Comparison of ENCODE assay signal across 8 cellular contexts in the genomic region with DNA sequence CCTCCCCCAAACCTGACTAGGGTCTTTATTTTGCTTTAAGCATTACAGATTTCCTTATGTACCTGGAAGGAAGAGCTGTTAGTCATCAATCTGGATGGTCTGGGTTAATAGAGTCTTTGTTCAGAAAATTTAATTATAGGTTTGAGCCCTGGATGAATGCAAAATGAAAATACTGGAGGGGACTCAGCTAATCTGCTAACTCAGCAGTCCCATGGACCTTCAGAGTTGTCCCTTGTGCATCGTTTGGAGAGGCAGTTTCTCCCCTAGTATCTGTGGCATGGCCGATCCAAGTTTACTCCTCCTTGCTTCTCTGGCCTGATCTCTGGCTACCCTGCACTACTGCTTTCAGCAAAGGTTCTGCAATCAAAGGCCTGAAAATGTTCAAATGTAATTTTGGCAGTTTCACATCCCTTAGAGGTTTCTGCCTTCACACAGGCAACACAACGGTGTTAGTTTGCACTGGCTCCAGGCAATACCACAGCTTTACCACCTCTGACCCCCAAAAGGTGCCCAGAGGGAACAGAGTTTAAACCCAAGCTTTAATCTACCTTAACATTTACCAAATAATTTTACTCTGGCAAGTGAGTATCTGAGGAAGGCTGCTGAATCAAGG.
A peak's percentile ranks its signal among the peaks of the same experiment; 100 is the strongest.
DNase-seq lines count a peak whose midpoint lies in the region; ATAC-seq and TF ChIP-seq lines count a peak whose summit lies in the region.

No MANE protein-coding gene starts in this region.

- TF ChIP-seq POLR2A in esophagus squamous epithelium (IDR thresholded peaks at IDR 0.05) = no peak

- peaks cover 0 to 2% (median 0%) of the 10 kb centered on the region in 3 donors for H3K27me3 Mint-ChIP-seq in CD14-positive monocyte (ENCODE audit: low read depth in 3 of 3)
- H3K27me3 Mint-ChIP-seq in GM23338 (ENCODE audit: insufficient read depth, low read depth, poor library complexity) = no peaks in the 10 kb centered on the region

- H3K36me3 ChIP-seq in esophagus squamous epithelium (no peaks in the 10 kb centered on the region), A673 (ENCODE audit: insufficient read depth, low read length, poor library complexity, severe bottlenecking) (no peaks in the 10 kb centered on the region), GM23338 (ENCODE audit: insufficient read depth) (no peaks in the 10 kb centered on the region)

- 44 to 48% methylated on average over 3 of the region's 3 CpGs for WGBS in esophagus squamous epithelium, 2 donors

- POLR2A ChIA-PET in A673 (lab: Charles Lee; ENCODE audit: low non-redundant PET) = no interaction called here

- H4K20me1 ChIP-seq in GM23338 (replicated peaks; ENCODE audit: insufficient read depth) = no peaks in the 10 kb centered on the region

- H3K4me1 ChIP-seq in esophagus squamous epithelium = peaks cover 23 to 90% (median 27%) of the 10 kb centered on the region in 3 donors
- peaks cover 8% of the 10 kb centered on the region for H3K4me1 ChIP-seq in A673 (ENCODE audit: insufficient read depth, low read length, poor library complexity, severe bottlenecking)
- no peaks in the 10 kb centered on the region for H3K4me1 ChIP-seq in GM23338 (ENCODE audit: insufficient read depth)

- intact Hi-C loops in CD14-positive monocyte (cut with micrococcal nuclease) (loop anchor here in 1 of 2 donors (5.0 kb wide), 1 partner anchor 34 kb away; no protein-coding TSS in a partner anchor), esophagus squamous epithelium (cut with DNase I) (no loop called here), A673 (cut with micrococcal nuclease; ENCODE audit: unreplicated experiment) (no loop called here)

- TF ChIP-seq CTCF in CD14-positive monocyte (IDR thresholded peaks at IDR 0.05) = no peak
- TF ChIP-seq CTCF in esophagus squamous epithelium (IDR thresholded peaks at IDR 0.05) = no peak
- no peak for TF ChIP-seq CTCF in A673 (conservative IDR thresholded peaks at IDR 0.05; ENCODE audit: low read depth, low read length)
- TF ChIP-seq CTCF in GM23338 (conservative IDR thresholded peaks at IDR 0.05; ENCODE audit: low read depth in 2 of 2) = no peak

- peaks cover 0 to 3% (median 0%) of the 10 kb centered on the region in 7 donors for H3K9me3 Mint-ChIP-seq in CD14-positive monocyte
- H3K9me3 Mint-ChIP-seq in GM23338 = no peaks in the 10 kb centered on the region

- DNase-seq in CD14-positive monocyte (ENCODE audit: low spot score) (no peak), esophagus squamous epithelium (lab: John Stamatoyannopoulos, UW) (no peak), AML-193 (lab: John Stamatoyannopoulos, UW) (no peak), NCI-H2107 (lab: John Stamatoyannopoulos, UW) (no peak), A673 (ENCODE audit: low spot score) (no peak), GM23338 (ENCODE audit: low spot score) (no peak)

- H3K4me1 Mint-ChIP-seq in CD14-positive monocyte (peaks cover 60% of the 10 kb centered on the region), GM23338 (peaks cover 22% of the 10 kb centered on the region)

- no TSS peak for BruUV-seq in A673 (replicated peaks; lab: Mats Ljungman, UMichigan)

- H3K4me3 ChIP-seq in esophagus squamous epithelium = no peak overlapping the region
- no peak overlapping the region for H3K4me3 ChIP-seq in A673 (ENCODE audit: low read depth, low read length, poor library complexity, severe bottlenecking)
- no peak overlapping the region for H3K4me3 ChIP-seq in GM23338

- H3K36me3 Mint-ChIP-seq in CD14-positive monocyte = peaks cover 11 to 25% of the 10 kb centered on the region in 2 donors
- no peaks in the 10 kb centered on the region for H3K36me3 Mint-ChIP-seq in GM23338 (ENCODE audit: low read depth)

- no peaks in the 10 kb centered on the region for H3K9me3 ChIP-seq in esophagus squamous epithelium
- H3K9me3 ChIP-seq in A673 (ENCODE audit: low read depth, low read length, poor library complexity, severe bottlenecking) = no peaks in the 10 kb centered on the region

- no peak overlapping the region for H3K4me2 ChIP-seq in GM23338

- no peaks in the 10 kb centered on the region for H3K79me2 ChIP-seq in GM23338 (replicated peaks; ENCODE audit: insufficient read depth)

- H3K4me3 Mint-ChIP-seq in CD14-positive monocyte = no peak overlapping the region
- H3K4me3 Mint-ChIP-seq in GM23338 = no peak overlapping the region

- H3K27me3 ChIP-seq in esophagus squamous epithelium (no peaks in the 10 kb centered on the region), A673 (replicated peaks; ENCODE audit: insufficient read depth, low read depth, low read length, poor library complexity) (no peaks in the 10 kb centered on the region), GM23338 (ENCODE audit: insufficient read depth) (no peaks in the 10 kb centered on the region)

- ATAC-seq in GM19468 (IDR thresholded peaks at IDR 0.05; ENCODE audit: extremely low read depth, unreplicated experiment) (peak; percentile 66), HG03460 (IDR thresholded peaks at IDR 0.05; ENCODE audit: unreplicated experiment) (peak; percentile 91), GM23338 (no peak)

- peak overlapping the region; percentile 66 to 91 (median 86) for H3K27ac Mint-ChIP-seq in CD14-positive monocyte
- H3K27ac Mint-ChIP-seq in GM23338 = no peak overlapping the region

- CTCF ChIA-PET in A673 (lab: Charles Lee) = no interaction called here

- H3K27ac ChIP-seq in esophagus squamous epithelium (peak overlapping the region in 3 of 4 donors; percentile 30 to 78 (median 77)), A673 (ENCODE audit: low read depth, low read length, poor library complexity, severe bottlenecking) (no peak overlapping the region), GM23338 (ENCODE audit: low read depth) (no peak overlapping the region)

- H2AFZ ChIP-seq in GM23338 = no peak overlapping the region

- H3F3A ChIP-seq in GM23338 (replicated peaks; ENCODE audit: low read depth) = no peaks in the 10 kb centered on the region

- H3K9me2 ChIP-seq in GM23338 (ENCODE audit: insufficient read depth) = peaks cover 4% of the 10 kb centered on the region; the same call in 1 of the 2 replicates

TF ChIP-seq in GM23338, 12 proteins besides CTCF, POLR2A, EP300 and RAD21 (continues in another document):
- TF ChIP-seq, protein P1, sequence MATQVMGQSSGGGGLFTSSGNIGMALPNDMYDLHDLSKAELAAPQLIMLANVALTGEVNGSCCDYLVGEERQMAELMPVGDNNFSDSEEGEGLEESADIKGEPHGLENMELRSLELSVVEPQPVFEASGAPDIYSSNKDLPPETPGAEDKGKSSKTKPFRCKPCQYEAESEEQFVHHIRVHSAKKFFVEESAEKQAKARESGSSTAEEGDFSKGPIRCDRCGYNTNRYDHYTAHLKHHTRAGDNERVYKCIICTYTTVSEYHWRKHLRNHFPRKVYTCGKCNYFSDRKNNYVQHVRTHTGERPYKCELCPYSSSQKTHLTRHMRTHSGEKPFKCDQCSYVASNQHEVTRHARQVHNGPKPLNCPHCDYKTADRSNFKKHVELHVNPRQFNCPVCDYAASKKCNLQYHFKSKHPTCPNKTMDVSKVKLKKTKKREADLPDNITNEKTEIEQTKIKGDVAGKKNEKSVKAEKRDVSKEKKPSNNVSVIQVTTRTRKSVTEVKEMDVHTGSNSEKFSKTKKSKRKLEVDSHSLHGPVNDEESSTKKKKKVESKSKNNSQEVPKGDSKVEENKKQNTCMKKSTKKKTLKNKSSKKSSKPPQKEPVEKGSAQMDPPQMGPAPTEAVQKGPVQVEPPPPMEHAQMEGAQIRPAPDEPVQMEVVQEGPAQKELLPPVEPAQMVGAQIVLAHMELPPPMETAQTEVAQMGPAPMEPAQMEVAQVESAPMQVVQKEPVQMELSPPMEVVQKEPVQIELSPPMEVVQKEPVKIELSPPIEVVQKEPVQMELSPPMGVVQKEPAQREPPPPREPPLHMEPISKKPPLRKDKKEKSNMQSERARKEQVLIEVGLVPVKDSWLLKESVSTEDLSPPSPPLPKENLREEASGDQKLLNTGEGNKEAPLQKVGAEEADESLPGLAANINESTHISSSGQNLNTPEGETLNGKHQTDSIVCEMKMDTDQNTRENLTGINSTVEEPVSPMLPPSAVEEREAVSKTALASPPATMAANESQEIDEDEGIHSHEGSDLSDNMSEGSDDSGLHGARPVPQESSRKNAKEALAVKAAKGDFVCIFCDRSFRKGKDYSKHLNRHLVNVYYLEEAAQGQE (IDR thresholded peaks at IDR 0.05; ENCODE audit: unreplicated experiment) = no peak
- TF ChIP-seq EZH2 (IDR thresholded peaks at IDR 0.05; ENCODE audit: low read depth, unreplicated experiment) = no peak

Comparison
In these comparisons a context has a peak if more than half of its experiments do, and no peak if none do; other contexts are left out.
1. H3K27ac ChIP-seq: peak in esophagus squamous epithelium (3 of 4); none in A673 (single experiment) and GM23338 (single experiment).